In the genomic region with DNA sequence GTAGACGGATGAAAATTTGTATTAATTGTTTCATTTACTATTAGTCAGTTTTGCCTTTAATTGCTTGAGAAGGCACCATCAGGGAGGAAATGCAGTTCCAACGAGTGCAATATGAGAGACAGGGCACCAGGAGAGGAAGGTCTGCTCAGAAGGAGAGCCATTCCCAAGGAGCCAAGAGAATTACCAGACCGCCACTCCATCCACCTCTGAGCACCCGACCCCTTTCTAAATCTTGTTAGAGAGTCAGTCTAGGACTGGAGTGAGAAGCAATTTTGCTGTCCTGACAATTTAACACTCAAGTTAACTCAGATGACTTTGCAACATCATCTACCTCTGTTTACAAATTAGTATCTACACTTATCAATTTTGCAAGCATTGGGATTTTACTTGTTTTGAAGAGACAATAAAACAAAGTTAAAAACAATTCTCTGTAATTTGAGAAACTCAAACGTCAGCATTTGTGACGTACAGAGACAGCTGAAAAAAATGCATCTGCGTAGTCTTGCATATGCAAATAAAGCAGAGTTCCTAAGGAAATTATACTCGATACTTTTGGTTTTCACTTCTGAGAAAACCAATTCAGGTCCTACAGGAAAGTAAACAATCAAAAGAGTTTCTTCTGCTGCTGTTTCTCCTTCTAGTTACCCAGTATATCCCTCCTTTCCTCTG, we compare ENCODE assay signal across 2 cellular contexts.
TF ChIP-seq lines count a peak whose summit lies in the region.

No MANE protein-coding gene starts in this region.

TF ChIP-seq in HepG2, 621 proteins besides CTCF, POLR2A, EP300 and RAD21:
- TF ChIP-seq MNT (IDR thresholded peaks at IDR 0.05) = no peak
- TF ChIP-seq CREB1 (IDR thresholded peaks at IDR 0.05) = 0 out of 2 replicates have a peak, but pooled peaks have one; percentile 11
- no peak for TF ChIP-seq CREB1 (CRISPR knock-in tag; IDR thresholded peaks at IDR 0.05)
- TF ChIP-seq, protein P1, sequence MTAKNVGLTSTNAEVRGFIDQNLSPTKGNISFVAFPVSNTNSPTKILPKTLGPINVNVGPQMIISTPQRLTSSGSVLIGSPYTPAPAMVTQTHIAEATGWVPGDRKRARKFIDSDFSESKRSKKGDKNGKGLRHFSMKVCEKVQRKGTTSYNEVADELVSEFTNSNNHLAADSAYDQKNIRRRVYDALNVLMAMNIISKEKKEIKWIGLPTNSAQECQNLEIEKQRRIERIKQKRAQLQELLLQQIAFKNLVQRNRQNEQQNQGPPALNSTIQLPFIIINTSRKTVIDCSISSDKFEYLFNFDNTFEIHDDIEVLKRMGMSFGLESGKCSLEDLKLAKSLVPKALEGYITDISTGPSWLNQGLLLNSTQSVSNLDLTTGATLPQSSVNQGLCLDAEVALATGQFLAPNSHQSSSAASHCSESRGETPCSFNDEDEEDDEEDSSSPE (CRISPR knock-in tag; IDR thresholded peaks at IDR 0.05) = no peak
- TF ChIP-seq MAFK (conservative IDR thresholded peaks at IDR 0.05 in 1 of 2, IDR thresholded peaks at IDR 0.05 in 1 of 2; ENCODE audit: low read length in 2 of 2) = peak; percentile 70 to 90
- TF ChIP-seq MAFF (IDR thresholded peaks at IDR 0.05; ENCODE audit: low read depth, low read length) = peak; percentile 87
TF ChIP-seq in HepG2: peak in this region for 3.

TF ChIP-seq in GM12878, 131 proteins besides CTCF, POLR2A, EP300 and RAD21:
- TF ChIP-seq ZZZ3 (IDR thresholded peaks at IDR 0.05; ENCODE audit: control insufficient read depth, insufficient read length, low read depth) (no peak), SMARCA5 (IDR thresholded peaks at IDR 0.05) (no peak), SPI1 (IDR thresholded peaks at IDR 0.05; ENCODE audit: borderline replicate concordance, insufficient read depth, low read depth, low read length) (no peak), KDM1A (IDR thresholded peaks at IDR 0.05; ENCODE audit: borderline replicate concordance) (no peak), STAT3 (IDR thresholded peaks at IDR 0.05; ENCODE audit: low read depth, low read length) (no peak), IKZF2 (IDR thresholded peaks at IDR 0.05) (no peak), MXI1 (IDR thresholded peaks at IDR 0.05; ENCODE audit: low read depth, low read length) (no peak)
- TF ChIP-seq, protein P2, sequence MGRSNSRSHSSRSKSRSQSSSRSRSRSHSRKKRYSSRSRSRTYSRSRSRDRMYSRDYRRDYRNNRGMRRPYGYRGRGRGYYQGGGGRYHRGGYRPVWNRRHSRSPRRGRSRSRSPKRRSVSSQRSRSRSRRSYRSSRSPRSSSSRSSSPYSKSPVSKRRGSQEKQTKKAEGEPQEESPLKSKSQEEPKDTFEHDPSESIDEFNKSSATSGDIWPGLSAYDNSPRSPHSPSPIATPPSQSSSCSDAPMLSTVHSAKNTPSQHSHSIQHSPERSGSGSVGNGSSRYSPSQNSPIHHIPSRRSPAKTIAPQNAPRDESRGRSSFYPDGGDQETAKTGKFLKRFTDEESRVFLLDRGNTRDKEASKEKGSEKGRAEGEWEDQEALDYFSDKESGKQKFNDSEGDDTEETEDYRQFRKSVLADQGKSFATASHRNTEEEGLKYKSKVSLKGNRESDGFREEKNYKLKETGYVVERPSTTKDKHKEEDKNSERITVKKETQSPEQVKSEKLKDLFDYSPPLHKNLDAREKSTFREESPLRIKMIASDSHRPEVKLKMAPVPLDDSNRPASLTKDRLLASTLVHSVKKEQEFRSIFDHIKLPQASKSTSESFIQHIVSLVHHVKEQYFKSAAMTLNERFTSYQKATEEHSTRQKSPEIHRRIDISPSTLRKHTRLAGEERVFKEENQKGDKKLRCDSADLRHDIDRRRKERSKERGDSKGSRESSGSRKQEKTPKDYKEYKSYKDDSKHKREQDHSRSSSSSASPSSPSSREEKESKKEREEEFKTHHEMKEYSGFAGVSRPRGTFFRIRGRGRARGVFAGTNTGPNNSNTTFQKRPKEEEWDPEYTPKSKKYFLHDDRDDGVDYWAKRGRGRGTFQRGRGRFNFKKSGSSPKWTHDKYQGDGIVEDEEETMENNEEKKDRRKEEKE (IDR thresholded peaks at IDR 0.05) = no peak
